ENCODE assay signal across 10 cellular contexts in genomic region chr2:38653715-38654494, GRCh38. TPM values are rescaled to one million over a fixed set of nuclear protein-coding genes. Genes with fewer than 3 reads are reported as not detected.
DNase-seq lines count a peak whose midpoint lies in the region; ATAC-seq and TF ChIP-seq lines count a peak whose summit lies in the region.
"Had no signal": no experiment of that assay in that cellular context is flagged by ENCODE, and none has a peak within 500 bp of the region (broad histone marks: within the 10 kb centered on the region; RNA-seq: fewer than 3 reads in every experiment).

No MANE protein-coding gene starts in this region.

- DNase-seq in activated CD4-positive, alpha-beta T cell treated with anti-CD3 and anti-CD28 coated beads for 4 hours: peak; percentile 38 to 69
- DNase-seq in epithelial cell of esophagus (ENCODE audit: low read depth) (peak; percentile 36), omental fat pad (ENCODE audit: low spot score) (no peak), kidney glomerular epithelial cell (lab: John Stamatoyannopoulos, UW) (no peak), NCI-H345 treated with DMSO at 0.1 percent for 48 hours (lab: John Stamatoyannopoulos, UW; ENCODE audit: unreplicated experiment) (no peak), COLO668 (lab: John Stamatoyannopoulos, UW; ENCODE audit: unreplicated experiment) (no peak)
- peak; percentile 23 for DNase-seq in stimulated activated CD8-positive, alpha-beta memory T cell treated with anti-CD3 and anti-CD28 coated beads, Interleukin-7, amount 100 ng/mL, for 24 hours (ENCODE audit: low read depth)
- DNase-seq: left ventricle myocardium superior, thyroid gland had no signal

- no peak overlapping the region for H3K4me3 ChIP-seq in epithelial cell of esophagus (ENCODE audit: low read length)
- H3K4me3 ChIP-seq: thyroid gland had no signal

- ATAC-seq in HG03159 (IDR thresholded peaks at IDR 0.05; ENCODE audit: unreplicated experiment) (peak; percentile 48), omental fat pad (ENCODE audit: low FRiP score) (no peak)

- TF ChIP-seq CTCF in epithelial cell of esophagus (IDR thresholded peaks at IDR 0.05; ENCODE audit: insufficient read depth, low read depth, low read length, missing control alignments) (no peak), omental fat pad (IDR thresholded peaks at IDR 0.05) (no peak)

RNA-seq across cellular contexts. Expression of gene GALM, which starts 12.0 kb away (rescaled TPM):
- 10 to 100 TPM in 3 of 4 donors, 1 to 10 TPM in 1; 9.7 to 29.3 (median 25.7) TPM for total RNA-seq in omental fat pad

RNA-seq across cellular contexts. Expression of gene HNRNPLL, which starts 51.2 kb away (rescaled TPM):
- 10 to 100 TPM; 32.3 to 41.6 (median 36.4) TPM for total RNA-seq in omental fat pad

Comparison
In these comparisons a context has a peak if more than half of its experiments do, and no peak if none do; other contexts are left out.
1. DNase-seq: peak in activated CD4-positive, alpha-beta T cell treated with anti-CD3 and anti-CD28 coated beads for 4 hours (2 of 2), epithelial cell of esophagus (single experiment) and stimulated activated CD8-positive, alpha-beta memory T cell treated with anti-CD3 and anti-CD28 coated beads, Interleukin-7, amount 100 ng/mL, for 24 hours (single experiment); none in omental fat pad (single experiment), kidney glomerular epithelial cell (single experiment), NCI-H345 treated with DMSO at 0.1 percent for 48 hours (single experiment) and COLO668 (single experiment).